17 cellular contexts compared by ENCODE assay signal in genomic region chr2:226354434-226354833, GRCh38.
DNase-seq lines count a peak whose midpoint lies in the region; ATAC-seq, FAIRE-seq and TF ChIP-seq lines count a peak whose summit lies in the region.
"Had no signal": no experiment of that assay in that cellular context is flagged by ENCODE, and none has a peak within 500 bp of the region (broad histone marks: within the 10 kb centered on the region; RNA-seq: fewer than 3 reads in every experiment).

No MANE protein-coding gene starts in this region.

- no peak for ATAC-seq in HG02798 (IDR thresholded peaks at IDR 0.05; ENCODE audit: poor library complexity, unreplicated experiment)
- ATAC-seq in GM21576 (IDR thresholded peaks at IDR 0.05; ENCODE audit: unreplicated experiment) = no peak
- ATAC-seq in GM18498 (IDR thresholded peaks at IDR 0.05; ENCODE audit: unreplicated experiment) = no peak
- ATAC-seq: mucosa of descending colon had no signal

- H3K36me3 ChIP-seq in kidney epithelial cell (ENCODE audit: control insufficient read depth, insufficient read depth, low read length) = no peaks in the 10 kb centered on the region

- DNase-seq in AG08395 (ENCODE audit: low spot score) = peak; percentile 3
- DNase-seq in HTR-8/SVneo (ENCODE audit: insufficient read length, low spot score) = peak; percentile 8
- DNase-seq in amniotic epithelial cell (ENCODE audit: low read depth) = peak; percentile 42
- DNase-seq in kidney epithelial cell (ENCODE audit: low read depth) = peak; percentile 10
- DNase-seq in GM20000 (ENCODE audit: low spot score) = no peak
- DNase-seq: activated CD4-positive, alpha-beta T cell treated with anti-CD3 and anti-CD28 coated beads for 4 hours; activated naive CD8-positive, alpha-beta T cell treated with anti-CD3 and anti-CD28 coated beads for 36 hours; AML-193; DMS153; mucosa of descending colon; NCI-H1092 treated with DMSO at 0.1 percent for 48 hours; NCI-H446; stimulated activated CD4-positive, alpha-beta T cell treated with anti-CD3 and anti-CD28 coated beads, Interleukin-12 subunit alpha, Interleukin-12 subunit beta, amount 100 ng/mL, for 4 hours had no signal

- no peak overlapping the region for H3K4me3 ChIP-seq in kidney epithelial cell (ENCODE audit: low read depth, low read length)
- H3K4me3 ChIP-seq: mucosa of descending colon had no signal

- no peak for FAIRE-seq in HTR-8/SVneo (lab: Jason Lieb, UNC)
- FAIRE-seq: colon had no signal

- no peak for TF ChIP-seq CTCF in kidney epithelial cell (IDR thresholded peaks at IDR 0.05; ENCODE audit: insufficient read depth, low read length, poor library complexity, severe bottlenecking)
- no peak for TF ChIP-seq CTCF in GM20000 (IDR thresholded peaks at IDR 0.05; ENCODE audit: extremely low read depth, missing control alignments)

- H3K27me3 ChIP-seq in kidney epithelial cell (ENCODE audit: control insufficient read depth, insufficient read depth, low read length) = no peaks in the 10 kb centered on the region
